1 cellular context compared by ENCODE assay signal in the genomic region with DNA sequence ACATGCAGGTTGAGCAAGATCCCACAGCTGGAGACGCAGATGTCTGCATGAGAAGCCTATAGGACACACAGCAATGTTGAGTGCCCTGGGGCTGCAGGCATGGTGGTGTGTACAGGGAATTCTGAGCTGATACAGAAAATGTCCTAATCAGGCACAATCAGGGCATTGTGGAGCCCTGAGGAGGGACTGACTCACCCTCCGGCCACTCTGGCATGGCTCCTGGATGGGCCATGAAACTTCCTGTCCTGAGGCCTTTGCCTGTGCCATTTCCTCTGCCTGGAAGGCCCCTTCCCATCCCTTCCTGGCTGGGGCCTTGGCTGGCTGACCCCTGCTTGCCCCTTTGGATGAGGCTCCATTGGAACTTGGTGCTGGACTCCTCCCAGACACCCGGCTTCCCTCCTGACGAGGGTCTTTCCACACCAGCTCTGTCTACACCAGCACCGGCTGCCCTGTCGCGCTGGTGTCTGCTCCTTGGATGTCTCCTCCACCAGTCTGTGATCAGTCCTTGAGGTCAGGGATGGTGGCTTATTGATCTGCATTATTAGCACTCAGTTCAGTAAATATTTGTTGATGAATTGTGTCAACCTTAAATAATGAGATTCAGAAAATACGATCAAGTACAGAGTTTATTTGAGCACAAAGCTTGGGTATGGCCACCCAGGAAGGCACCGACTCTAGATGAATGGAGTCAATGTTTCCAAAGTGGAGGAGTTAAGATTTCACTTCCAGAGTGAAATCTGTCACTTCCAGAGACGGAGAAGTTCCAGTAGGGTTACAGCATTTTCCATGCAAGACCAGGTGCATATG.
TF ChIP-seq lines count a peak whose summit lies in the region.

No MANE protein-coding gene starts in this region.

TF ChIP-seq in HepG2, 621 proteins besides CTCF, POLR2A, EP300 and RAD21 (continued from another document and continues in another):
- TF ChIP-seq, protein P1, sequence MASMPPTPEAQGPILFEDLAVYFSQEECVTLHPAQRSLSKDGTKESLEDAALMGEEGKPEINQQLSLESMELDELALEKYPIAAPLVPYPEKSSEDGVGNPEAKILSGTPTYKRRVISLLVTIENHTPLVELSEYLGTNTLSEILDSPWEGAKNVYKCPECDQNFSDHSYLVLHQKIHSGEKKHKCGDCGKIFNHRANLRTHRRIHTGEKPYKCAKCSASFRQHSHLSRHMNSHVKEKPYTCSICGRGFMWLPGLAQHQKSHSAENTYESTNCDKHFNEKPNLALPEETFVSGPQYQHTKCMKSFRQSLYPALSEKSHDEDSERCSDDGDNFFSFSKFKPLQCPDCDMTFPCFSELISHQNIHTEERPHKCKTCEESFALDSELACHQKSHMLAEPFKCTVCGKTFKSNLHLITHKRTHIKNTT (CRISPR knock-in tag; IDR thresholded peaks at IDR 0.05), result no peak
- TF ChIP-seq SMAD9 (CRISPR knock-in tag; IDR thresholded peaks at IDR 0.05) (no peak), HIVEP1 (CRISPR knock-in tag; IDR thresholded peaks at IDR 0.05) (no peak), ZNF331 (CRISPR knock-in tag; IDR thresholded peaks at IDR 0.05) (no peak), ZFP36L1 (CRISPR knock-in tag; IDR thresholded peaks at IDR 0.05) (no peak), PAX8 (CRISPR knock-in tag; IDR thresholded peaks at IDR 0.05; ENCODE audit: borderline replicate concordance) (no peak), ZNF563 (CRISPR knock-in tag; IDR thresholded peaks at IDR 0.05) (no peak), RARA (CRISPR knock-in tag; IDR thresholded peaks at IDR 0.05) (peak; percentile 56; the same call in 1 of the 2 replicates), ZNF530 (CRISPR knock-in tag; IDR thresholded peaks at IDR 0.05; ENCODE audit: low read depth) (no peak), ZNF121 (CRISPR knock-in tag; IDR thresholded peaks at IDR 0.05) (no peak), TEAD3 (CRISPR knock-in tag; optimal IDR thresholded peaks at IDR 0.05; ENCODE audit: borderline replicate concordance) (no peak), ZNF562 (CRISPR knock-in tag; IDR thresholded peaks at IDR 0.05; ENCODE audit: borderline replicate concordance) (no peak), RXRA (CRISPR knock-in tag; IDR thresholded peaks at IDR 0.05) (0 out of 2 replicates have a peak, but pooled peaks have one; percentile 26), FOXK2 (IDR thresholded peaks at IDR 0.05) (no peak), SIN3A (IDR thresholded peaks at IDR 0.05; ENCODE audit: borderline replicate concordance, low read depth, low read length) (no peak), ZNF317 (CRISPR knock-in tag; IDR thresholded peaks at IDR 0.05) (no peak), ZNF260 (CRISPR knock-in tag; IDR thresholded peaks at IDR 0.05; ENCODE audit: borderline replicate concordance, low read depth) (no peak), ZFP82 (CRISPR knock-in tag; IDR thresholded peaks at IDR 0.05; ENCODE audit: borderline replicate concordance) (no peak), ZNF34 (CRISPR knock-in tag; IDR thresholded peaks at IDR 0.05; ENCODE audit: borderline replicate concordance) (no peak), ZNF83 (CRISPR knock-in tag; IDR thresholded peaks at IDR 0.05; ENCODE audit: borderline replicate concordance) (no peak), ZNF614 (CRISPR knock-in tag; IDR thresholded peaks at IDR 0.05; ENCODE audit: borderline replicate concordance) (no peak)
- TF ChIP-seq, protein P2, sequence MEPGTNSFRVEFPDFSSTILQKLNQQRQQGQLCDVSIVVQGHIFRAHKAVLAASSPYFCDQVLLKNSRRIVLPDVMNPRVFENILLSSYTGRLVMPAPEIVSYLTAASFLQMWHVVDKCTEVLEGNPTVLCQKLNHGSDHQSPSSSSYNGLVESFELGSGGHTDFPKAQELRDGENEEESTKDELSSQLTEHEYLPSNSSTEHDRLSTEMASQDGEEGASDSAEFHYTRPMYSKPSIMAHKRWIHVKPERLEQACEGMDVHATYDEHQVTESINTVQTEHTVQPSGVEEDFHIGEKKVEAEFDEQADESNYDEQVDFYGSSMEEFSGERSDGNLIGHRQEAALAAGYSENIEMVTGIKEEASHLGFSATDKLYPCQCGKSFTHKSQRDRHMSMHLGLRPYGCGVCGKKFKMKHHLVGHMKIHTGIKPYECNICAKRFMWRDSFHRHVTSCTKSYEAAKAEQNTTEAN (CRISPR knock-in tag; conservative IDR thresholded peaks at IDR 0.05), result no peak
- TF ChIP-seq, protein P3, sequence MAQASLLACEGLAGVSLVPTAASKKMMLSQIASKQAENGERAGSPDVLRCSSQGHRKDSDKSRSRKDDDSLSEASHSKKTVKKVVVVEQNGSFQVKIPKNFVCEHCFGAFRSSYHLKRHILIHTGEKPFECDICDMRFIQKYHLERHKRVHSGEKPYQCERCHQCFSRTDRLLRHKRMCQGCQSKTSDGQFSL (CRISPR knock-in tag; IDR thresholded peaks at IDR 0.05), result no peak
- TF ChIP-seq, protein P4, sequence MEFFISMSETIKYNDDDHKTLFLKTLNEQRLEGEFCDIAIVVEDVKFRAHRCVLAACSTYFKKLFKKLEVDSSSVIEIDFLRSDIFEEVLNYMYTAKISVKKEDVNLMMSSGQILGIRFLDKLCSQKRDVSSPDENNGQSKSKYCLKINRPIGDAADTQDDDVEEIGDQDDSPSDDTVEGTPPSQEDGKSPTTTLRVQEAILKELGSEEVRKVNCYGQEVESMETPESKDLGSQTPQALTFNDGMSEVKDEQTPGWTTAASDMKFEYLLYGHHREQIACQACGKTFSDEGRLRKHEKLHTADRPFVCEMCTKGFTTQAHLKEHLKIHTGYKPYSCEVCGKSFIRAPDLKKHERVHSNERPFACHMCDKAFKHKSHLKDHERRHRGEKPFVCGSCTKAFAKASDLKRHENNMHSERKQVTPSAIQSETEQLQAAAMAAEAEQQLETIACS (CRISPR knock-in tag; IDR thresholded peaks at IDR 0.05), result no peak
- TF ChIP-seq, protein P5, sequence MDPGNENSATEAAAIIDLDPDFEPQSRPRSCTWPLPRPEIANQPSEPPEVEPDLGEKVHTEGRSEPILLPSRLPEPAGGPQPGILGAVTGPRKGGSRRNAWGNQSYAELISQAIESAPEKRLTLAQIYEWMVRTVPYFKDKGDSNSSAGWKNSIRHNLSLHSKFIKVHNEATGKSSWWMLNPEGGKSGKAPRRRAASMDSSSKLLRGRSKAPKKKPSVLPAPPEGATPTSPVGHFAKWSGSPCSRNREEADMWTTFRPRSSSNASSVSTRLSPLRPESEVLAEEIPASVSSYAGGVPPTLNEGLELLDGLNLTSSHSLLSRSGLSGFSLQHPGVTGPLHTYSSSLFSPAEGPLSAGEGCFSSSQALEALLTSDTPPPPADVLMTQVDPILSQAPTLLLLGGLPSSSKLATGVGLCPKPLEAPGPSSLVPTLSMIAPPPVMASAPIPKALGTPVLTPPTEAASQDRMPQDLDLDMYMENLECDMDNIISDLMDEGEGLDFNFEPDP (CRISPR knock-in tag; conservative IDR thresholded peaks at IDR 0.05), result no peak
- TF ChIP-seq, protein P6, sequence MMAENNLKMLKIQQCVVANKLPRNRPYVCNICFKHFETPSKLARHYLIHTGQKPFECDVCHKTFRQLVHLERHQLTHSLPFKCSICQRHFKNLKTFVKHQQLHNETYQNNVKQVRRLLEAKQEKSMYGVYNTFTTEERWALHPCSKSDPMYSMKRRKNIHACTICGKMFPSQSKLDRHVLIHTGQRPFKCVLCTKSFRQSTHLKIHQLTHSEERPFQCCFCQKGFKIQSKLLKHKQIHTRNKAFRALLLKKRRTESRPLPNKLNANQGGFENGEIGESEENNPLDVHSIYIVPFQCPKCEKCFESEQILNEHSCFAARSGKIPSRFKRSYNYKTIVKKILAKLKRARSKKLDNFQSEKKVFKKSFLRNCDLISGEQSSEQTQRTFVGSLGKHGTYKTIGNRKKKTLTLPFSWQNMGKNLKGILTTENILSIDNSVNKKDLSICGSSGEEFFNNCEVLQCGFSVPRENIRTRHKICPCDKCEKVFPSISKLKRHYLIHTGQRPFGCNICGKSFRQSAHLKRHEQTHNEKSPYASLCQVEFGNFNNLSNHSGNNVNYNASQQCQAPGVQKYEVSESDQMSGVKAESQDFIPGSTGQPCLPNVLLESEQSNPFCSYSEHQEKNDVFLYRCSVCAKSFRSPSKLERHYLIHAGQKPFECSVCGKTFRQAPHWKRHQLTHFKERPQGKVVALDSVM (CRISPR knock-in tag; IDR thresholded peaks at IDR 0.05), result no peak
- TF ChIP-seq, protein P7, sequence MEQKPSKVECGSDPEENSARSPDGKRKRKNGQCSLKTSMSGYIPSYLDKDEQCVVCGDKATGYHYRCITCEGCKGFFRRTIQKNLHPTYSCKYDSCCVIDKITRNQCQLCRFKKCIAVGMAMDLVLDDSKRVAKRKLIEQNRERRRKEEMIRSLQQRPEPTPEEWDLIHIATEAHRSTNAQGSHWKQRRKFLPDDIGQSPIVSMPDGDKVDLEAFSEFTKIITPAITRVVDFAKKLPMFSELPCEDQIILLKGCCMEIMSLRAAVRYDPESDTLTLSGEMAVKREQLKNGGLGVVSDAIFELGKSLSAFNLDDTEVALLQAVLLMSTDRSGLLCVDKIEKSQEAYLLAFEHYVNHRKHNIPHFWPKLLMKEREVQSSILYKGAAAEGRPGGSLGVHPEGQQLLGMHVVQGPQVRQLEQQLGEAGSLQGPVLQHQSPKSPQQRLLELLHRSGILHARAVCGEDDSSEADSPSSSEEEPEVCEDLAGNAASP (CRISPR knock-in tag; IDR thresholded peaks at IDR 0.05; ENCODE audit: borderline replicate concordance), result no peak
- TF ChIP-seq, protein P8, sequence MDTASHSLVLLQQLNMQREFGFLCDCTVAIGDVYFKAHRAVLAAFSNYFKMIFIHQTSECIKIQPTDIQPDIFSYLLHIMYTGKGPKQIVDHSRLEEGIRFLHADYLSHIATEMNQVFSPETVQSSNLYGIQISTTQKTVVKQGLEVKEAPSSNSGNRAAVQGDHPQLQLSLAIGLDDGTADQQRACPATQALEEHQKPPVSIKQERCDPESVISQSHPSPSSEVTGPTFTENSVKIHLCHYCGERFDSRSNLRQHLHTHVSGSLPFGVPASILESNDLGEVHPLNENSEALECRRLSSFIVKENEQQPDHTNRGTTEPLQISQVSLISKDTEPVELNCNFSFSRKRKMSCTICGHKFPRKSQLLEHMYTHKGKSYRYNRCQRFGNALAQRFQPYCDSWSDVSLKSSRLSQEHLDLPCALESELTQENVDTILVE (CRISPR knock-in tag; IDR thresholded peaks at IDR 0.05), result no peak
- TF ChIP-seq, protein P9, sequence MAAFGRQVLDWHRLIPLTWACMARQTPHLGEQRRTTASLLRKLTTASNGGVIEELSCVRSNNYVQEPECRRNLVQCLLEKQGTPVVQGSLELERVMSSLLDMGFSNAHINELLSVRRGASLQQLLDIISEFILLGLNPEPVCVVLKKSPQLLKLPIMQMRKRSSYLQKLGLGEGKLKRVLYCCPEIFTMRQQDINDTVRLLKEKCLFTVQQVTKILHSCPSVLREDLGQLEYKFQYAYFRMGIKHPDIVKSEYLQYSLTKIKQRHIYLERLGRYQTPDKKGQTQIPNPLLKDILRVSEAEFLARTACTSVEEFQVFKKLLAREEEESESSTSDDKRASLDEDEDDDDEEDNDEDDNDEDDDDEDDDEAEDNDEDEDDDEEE (CRISPR knock-in tag; IDR thresholded peaks at IDR 0.05), result no peak
- TF ChIP-seq, protein P10, sequence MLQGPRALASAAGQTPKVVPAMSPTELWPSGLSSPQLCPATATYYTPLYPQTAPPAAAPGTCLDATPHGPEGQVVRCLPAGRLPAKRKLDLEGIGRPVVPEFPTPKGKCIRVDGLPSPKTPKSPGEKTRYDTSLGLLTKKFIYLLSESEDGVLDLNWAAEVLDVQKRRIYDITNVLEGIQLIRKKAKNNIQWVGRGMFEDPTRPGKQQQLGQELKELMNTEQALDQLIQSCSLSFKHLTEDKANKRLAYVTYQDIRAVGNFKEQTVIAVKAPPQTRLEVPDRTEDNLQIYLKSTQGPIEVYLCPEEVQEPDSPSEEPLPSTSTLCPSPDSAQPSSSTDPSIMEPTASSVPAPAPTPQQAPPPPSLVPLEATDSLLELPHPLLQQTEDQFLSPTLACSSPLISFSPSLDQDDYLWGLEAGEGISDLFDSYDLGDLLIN (CRISPR knock-in tag; IDR thresholded peaks at IDR 0.05; ENCODE audit: borderline replicate concordance), result no peak
- TF ChIP-seq, protein P11, sequence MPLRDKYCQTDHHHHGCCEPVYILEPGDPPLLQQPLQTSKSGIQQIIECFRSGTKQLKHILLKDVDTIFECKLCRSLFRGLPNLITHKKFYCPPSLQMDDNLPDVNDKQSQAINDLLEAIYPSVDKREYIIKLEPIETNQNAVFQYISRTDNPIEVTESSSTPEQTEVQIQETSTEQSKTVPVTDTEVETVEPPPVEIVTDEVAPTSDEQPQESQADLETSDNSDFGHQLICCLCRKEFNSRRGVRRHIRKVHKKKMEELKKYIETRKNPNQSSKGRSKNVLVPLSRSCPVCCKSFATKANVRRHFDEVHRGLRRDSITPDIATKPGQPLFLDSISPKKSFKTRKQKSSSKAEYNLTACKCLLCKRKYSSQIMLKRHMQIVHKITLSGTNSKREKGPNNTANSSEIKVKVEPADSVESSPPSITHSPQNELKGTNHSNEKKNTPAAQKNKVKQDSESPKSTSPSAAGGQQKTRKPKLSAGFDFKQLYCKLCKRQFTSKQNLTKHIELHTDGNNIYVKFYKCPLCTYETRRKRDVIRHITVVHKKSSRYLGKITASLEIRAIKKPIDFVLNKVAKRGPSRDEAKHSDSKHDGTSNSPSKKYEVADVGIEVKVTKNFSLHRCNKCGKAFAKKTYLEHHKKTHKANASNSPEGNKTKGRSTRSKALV (CRISPR knock-in tag; IDR thresholded peaks at IDR 0.05), result no peak
- TF ChIP-seq, protein P12, sequence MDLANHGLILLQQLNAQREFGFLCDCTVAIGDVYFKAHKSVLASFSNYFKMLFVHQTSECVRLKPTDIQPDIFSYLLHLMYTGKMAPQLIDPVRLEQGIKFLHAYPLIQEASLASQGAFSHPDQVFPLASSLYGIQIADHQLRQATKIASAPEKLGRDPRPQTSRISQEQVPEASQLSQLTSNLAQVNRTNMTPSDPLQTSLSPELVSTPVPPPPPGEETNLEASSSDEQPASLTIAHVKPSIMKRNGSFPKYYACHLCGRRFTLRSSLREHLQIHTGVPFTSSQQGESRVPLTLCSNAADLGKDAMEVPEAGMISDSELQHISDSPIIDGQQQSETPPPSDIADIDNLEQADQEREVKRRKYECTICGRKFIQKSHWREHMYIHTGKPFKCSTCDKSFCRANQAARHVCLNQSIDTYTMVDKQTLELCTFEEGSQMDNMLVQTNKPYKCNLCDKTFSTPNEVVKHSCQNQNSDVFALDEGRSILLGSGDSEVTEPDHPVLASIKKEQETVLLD (CRISPR knock-in tag; IDR thresholded peaks at IDR 0.05; ENCODE audit: low read depth), result no peak
